ENCODE assay signal across 9 cellular contexts in genomic region chr1:200670215-200671118, GRCh38. TPM values are rescaled to one million over a fixed set of nuclear protein-coding genes. Genes with fewer than 3 reads are reported as not detected.
DNase-seq lines count a peak whose midpoint lies in the region; ATAC-seq, FAIRE-seq and TF ChIP-seq lines count a peak whose summit lies in the region.
"Had no signal": no experiment of that assay in that cellular context is flagged by ENCODE, and none has a peak within 500 bp of the region (broad histone marks: within the 10 kb centered on the region; RNA-seq: fewer than 3 reads in every experiment).

No MANE protein-coding gene starts in this region.

- intact Hi-C loops in transverse colon (cut with DNase I; ENCODE audit: low total_unique reads): no loop called here

- H3K9ac ChIP-seq in SK-N-SH (peak overlapping the region; percentile 100), H1 (replicated peaks in 1 of 4; ENCODE audit: extremely low read depth in 1 of 4, low read depth in 3 of 4, low read length in 3 of 4) (peak overlapping the region; percentile 40 to 58 (median 44); a peak in 6 of 7 replicates)

- no peak overlapping the region for H2AK5ac ChIP-seq in H1 (ENCODE audit: low read depth, low read length)

- H3K4ac ChIP-seq in H1 (replicated peaks; ENCODE audit: insufficient read length, low read depth, low read length): peak overlapping the region; percentile 53

- H3K23ac ChIP-seq in H1 (ENCODE audit: insufficient read length): no peak overlapping the region

- POLR2A ChIA-PET in SK-N-SH (lab: Yijun Ruan, JAX) (interaction anchor here (0.6 to 2.1 kb wide), 6 partner anchors 12 to 68 kb away, joined by 3 to 20 read pairs (median 3); partner anchors contain the start of gene CAMSAP2), H1 (lab: Charles Lee; ENCODE audit: partially characterized antibody) (interaction anchor here (0.6 to 1.8 kb wide), 15 partner anchors 9 to 1434 kb away, joined by 3 to 8 read pairs (median 4); partner anchors contain the start of genes CAMSAP2 and KIF14)

- H3K9me3 ChIP-seq in SK-N-SH: no peaks in the 10 kb centered on the region
- H3K9me3 ChIP-seq in H1 (ENCODE audit: insufficient read depth in 2 of 2, low read depth in 1 of 2, low read length in 1 of 2): no peaks in the 10 kb centered on the region
- H3K9me3 ChIP-seq in mesodermal cell (ENCODE audit: control insufficient read depth, low read length): no peaks in the 10 kb centered on the region
- no peaks in the 10 kb centered on the region for H3K9me3 ChIP-seq in transverse colon

- H3K56ac ChIP-seq in H1 (replicated peaks; ENCODE audit: insufficient read length, low read depth, low read length): no peak overlapping the region

- WGBS in SK-N-SH (ENCODE audit: low lambda C conversion rate): 18% methylated on average over 16 of the region's 16 CpGs
- WGBS in H1 (ENCODE audit: extremely low coverage in 1 of 2, insufficient coverage in 1 of 2, insufficient read length in 1 of 2, insufficient replicate concordance in 2 of 2, low coverage in 1 of 2, low lambda C conversion rate in 2 of 2, missing lambda C conversion rate in 1 of 2), 2 experiments: 31% methylated on average over 10 of the region's 16 CpGs; no CpG with 5 or more reads in 1 of the 2 experiments
- WGBS in mesodermal cell (ENCODE audit: insufficient coverage in 2 of 2), 2 experiments: 0 to 1% methylated on average over 5 to 7 of the region's 16 CpGs
- WGBS in transverse colon (ENCODE audit: low coverage in 1 of 2), 2 donors: 9 to 11% methylated on average over 15 to 16 of the region's 16 CpGs

- H3K79me2 ChIP-seq in SK-N-SH (ENCODE audit: insufficient read depth): peaks cover 30% of the 10 kb centered on the region
- H3K79me2 ChIP-seq in H1 (ENCODE audit: control insufficient read depth in 1 of 2, insufficient read depth in 2 of 2, low read length in 2 of 2): peaks cover 0 to 19% of the 10 kb centered on the region in 2 experiments; a peak in 3 of 4 replicates

- in situ Hi-C loops in transverse colon (cut with MboI; ENCODE audit: low pct_ligation_motif_present in 1 of 4, low pct_unique_long_range_greater_than_20kb in 1 of 4, low sequenced_read_pairs in 3 of 4): no loop called here

- peak overlapping the region; percentile 12 for H4K5ac ChIP-seq in H1 (ENCODE audit: insufficient read length, low read depth, low read length)

- H3K4me1 ChIP-seq in SK-N-SH (ENCODE audit: control insufficient read depth in 1 of 2, insufficient read depth in 2 of 2, low read depth in 1 of 2, low read length in 1 of 2) (peaks cover 7 to 18% of the 10 kb centered on the region in 2 experiments; a peak in 3 of 4 replicates), H1 (replicated peaks in 1 of 4; ENCODE audit: control insufficient read depth in 3 of 4, insufficient read depth in 4 of 4, low read length in 3 of 4) (peaks cover 0 to 8% (median 5%) of the 10 kb centered on the region in 4 experiments; a peak in 4 of 7 replicates), mesodermal cell (ENCODE audit: control insufficient read depth, insufficient read depth, low read length, poor library complexity, severe bottlenecking) (peaks cover 13% of the 10 kb centered on the region), transverse colon (peaks cover 10 to 34% (median 12%) of the 10 kb centered on the region in 4 donors)

- no peak overlapping the region for H2BK12ac ChIP-seq in H1 (ENCODE audit: low read depth, low read length)

- H3K9me2 ChIP-seq in SK-N-SH: no peaks in the 10 kb centered on the region

- TF ChIP-seq EP300 in SK-N-SH (IDR thresholded peaks at IDR 0.05; ENCODE audit: borderline replicate concordance in 1 of 2, low read depth in 1 of 2, low read length in 1 of 2) (no peak), H1 (IDR thresholded peaks at IDR 0.05; ENCODE audit: borderline replicate concordance in 1 of 2, low read depth in 2 of 2, low read length in 2 of 2) (no peak), transverse colon (IDR thresholded peaks at IDR 0.05; ENCODE audit: low read depth) (no peak)

- no peak for TF ChIP-seq POLR2A in H1 (IDR thresholded peaks at IDR 0.05; ENCODE audit: control extremely low read depth in 1 of 2, low read depth in 2 of 2, low read length in 2 of 2)
- no peak for TF ChIP-seq POLR2A in transverse colon (IDR thresholded peaks at IDR 0.05)

- TF ChIP-seq CTCF in SK-N-SH (IDR thresholded peaks at IDR 0.05) (no peak), H1 (IDR thresholded peaks at IDR 0.05; ENCODE audit: control extremely low read depth in 1 of 3, insufficient read depth in 1 of 3, low read depth in 1 of 3, low read length in 3 of 3) (no peak), transverse colon (IDR thresholded peaks at IDR 0.05) (no peak)

- no peak overlapping the region for H2BK20ac ChIP-seq in H1 (ENCODE audit: low read length)

- H3K36me3 ChIP-seq in SK-N-SH (replicated peaks in 1 of 2; ENCODE audit: control insufficient read depth in 1 of 2, insufficient read depth in 2 of 2, low read length in 1 of 2): peaks cover 5 to 9% of the 10 kb centered on the region in 2 experiments
- H3K36me3 ChIP-seq in H1 (ENCODE audit: control insufficient read depth in 2 of 4, insufficient read depth in 4 of 4, low read length in 3 of 4): no peaks in the 10 kb centered on the region
- H3K36me3 ChIP-seq in mesodermal cell (ENCODE audit: control insufficient read depth, insufficient read depth, low read length): peaks cover 16% of the 10 kb centered on the region
- H3K36me3 ChIP-seq in transverse colon: no peaks in the 10 kb centered on the region

- no peaks in the 10 kb centered on the region for H3K27me3 ChIP-seq in SK-N-SH (ENCODE audit: insufficient read depth)
- no peaks in the 10 kb centered on the region for H3K27me3 ChIP-seq in H1 (replicated peaks in 1 of 4; ENCODE audit: control insufficient read depth in 3 of 4, extremely low read depth in 1 of 4, insufficient read depth in 3 of 4, low read length in 3 of 4)
- no peaks in the 10 kb centered on the region for H3K27me3 ChIP-seq in transverse colon

- H4K20me1 ChIP-seq in SK-N-SH (ENCODE audit: insufficient read depth): no peaks in the 10 kb centered on the region
- H4K20me1 ChIP-seq in H1 (replicated peaks in 1 of 2; ENCODE audit: control insufficient read depth in 1 of 2, insufficient read depth in 2 of 2, low read length in 2 of 2): no peaks in the 10 kb centered on the region

- peak overlapping the region; percentile 49; the same call in 1 of the 2 replicates for H2BK5ac ChIP-seq in H1 (ENCODE audit: low read depth, low read length)

- H3K79me1 ChIP-seq in H1 (ENCODE audit: low read depth, low read length): 0 out of 2 replicates have a peak, but pooled peaks cover 2% of the 10 kb centered on the region

- H3K14ac ChIP-seq in H1 (ENCODE audit: insufficient read length): no peak overlapping the region

- H2BK15ac ChIP-seq in H1 (ENCODE audit: low read length): no peak overlapping the region

- 0 out of 2 replicates have a peak, but pooled peaks have one; percentile 3 for TF ChIP-seq RAD21 in SK-N-SH (IDR thresholded peaks at IDR 0.05; ENCODE audit: low read length)
- TF ChIP-seq RAD21 in H1 (IDR thresholded peaks at IDR 0.05 in 1 of 2, conservative IDR thresholded peaks at IDR 0.05 in 1 of 2; ENCODE audit: low read depth in 2 of 2, low read length in 2 of 2): no peak

- H2BK120ac ChIP-seq in H1 (replicated peaks; ENCODE audit: low read depth, low read length): peak overlapping the region; percentile 79

- ATAC-seq in GM21717 (IDR thresholded peaks at IDR 0.05; ENCODE audit: unreplicated experiment): peak; percentile 25

- H4K8ac ChIP-seq in H1 (ENCODE audit: extremely low read depth, insufficient read depth, low read length): no peak overlapping the region

- peak in 2 of 3 experiments; percentile 47 to 87 for DNase-seq in NCI-H1417 (lab: John Stamatoyannopoulos, UW)
- no peak for DNase-seq in NCI-H1417 treated with DMSO at 0.1 percent for 48 hours (lab: John Stamatoyannopoulos, UW)
- DNase-seq in M059J (ENCODE audit: low read depth): peak; percentile 76
- DNase-seq in SK-N-SH: peak; percentile 57
- DNase-seq in H1 (ENCODE audit: low read depth in 1 of 2, low spot score in 2 of 2): no peak
- peak; percentile 51 for DNase-seq in transverse colon

- no peak for FAIRE-seq in H1 (lab: Jason Lieb, UNC)
- FAIRE-seq: A204.1 had no signal

- CTCF ChIA-PET in SK-N-SH (lab: Yijun Ruan, JAX) (interaction anchor here (0.8 to 2.4 kb wide), 9 partner anchors 12 to 168 kb away, joined by 3 to 18 read pairs (median 3); partner anchors contain the start of gene KIF14), H1 (lab: Charles Lee; ENCODE audit: partially characterized antibody) (interaction anchor here (0.6 to 2.7 kb wide), 11 partner anchors 12 to 220 kb away, joined by 3 to 14 read pairs (median 4); no protein-coding TSS in a partner anchor)

- H2AFZ ChIP-seq in SK-N-SH (ENCODE audit: low read depth): peak overlapping the region; percentile 79; the same call in 1 of the 2 replicates
- 0 out of 2 replicates have a peak overlapping the region, but pooled peaks have one; percentile 31 for H2AFZ ChIP-seq in H1 (ENCODE audit: low read length)

- H4K91ac ChIP-seq in H1 (replicated peaks; ENCODE audit: insufficient read length, low read length): peak overlapping the region; percentile 93

- peaks cover 3% of the 10 kb centered on the region; the same call in 1 of the 2 replicates for H3K23me2 ChIP-seq in H1 (ENCODE audit: low read depth, low read length)

- H3K4me3 ChIP-seq in SK-N-SH (ENCODE audit: low read depth in 2 of 2, low read length in 1 of 2): peak overlapping the region; percentile 63 to 95
- H3K4me3 ChIP-seq in H1 (ENCODE audit: extremely low read depth in 1 of 4, insufficient read depth in 2 of 4, low read depth in 3 of 4, low read length in 4 of 4): peak overlapping the region; percentile 53 to 86 (median 68)
- peak overlapping the region; percentile 70 for H3K4me3 ChIP-seq in mesodermal cell (ENCODE audit: extremely low read depth, insufficient read depth, low read length, poor library complexity, severe bottlenecking)
- peak overlapping the region; percentile 29 to 95 (median 72) for H3K4me3 ChIP-seq in transverse colon

- peaks cover 15% of the 10 kb centered on the region for H3F3A ChIP-seq in SK-N-SH (replicated peaks; ENCODE audit: insufficient read depth)

- H3K4me2 ChIP-seq in SK-N-SH (peak overlapping the region; percentile 71), H1 (ENCODE audit: insufficient read depth in 1 of 2, low read depth in 2 of 2, low read length in 2 of 2) (peak overlapping the region; percentile 80 to 84)

- H3K27ac ChIP-seq in SK-N-SH (ENCODE audit: low read depth in 2 of 2, low read length in 1 of 2) (peak overlapping the region; percentile 95 to 99), H1 (ENCODE audit: low read depth, low read length) (no peak overlapping the region; the same call in 1 of the 2 replicates), mesodermal cell (ENCODE audit: low read depth, low read length, severe bottlenecking) (peak overlapping the region; percentile 100), transverse colon (peak overlapping the region; percentile 98 to 100 (median 100))

- H3K18ac ChIP-seq in H1 (ENCODE audit: extremely low read depth, low read length): peak overlapping the region; percentile 44; the same call in 1 of the 2 replicates

RNA-seq across cellular contexts. Expression of gene DDX59, which starts 0.8 kb away (rescaled TPM):
- total RNA-seq in M059J (2014; rRNA removed; shearing (Covaris generic)): 18.1 and 30.1 TPM in 2 replicates
- polyA plus RNA-seq in SK-N-SH (2012; rRNA removed): 8.9 and 13.5 TPM in 2 replicates
- 15.0 and 16.1 TPM in 2 replicates for polyA plus RNA-seq in SK-N-SH (2012; cell fraction: cytosol; rRNA removed)
- 6.3 and 15.9 TPM in 2 replicates for polyA plus RNA-seq in SK-N-SH (2012; cell fraction: nucleus; rRNA removed)
- total RNA-seq in H1 (2021; fragmentation: NEBNext Ultra II Directional; extraction: Animal tissue kit (Norgen Biotek cat#: 25700)): 17.7 and 19.4 TPM in 2 replicates
- 5.0 and 8.3 TPM in 2 replicates for polyA plus RNA-seq in H1 (2011; rRNA removed)
- 10.8 TPM for polyA plus RNA-seq in H1 (2011; cell fraction: cytosol; rRNA removed)
- 7.4 TPM for polyA plus RNA-seq in H1 (2011; cell fraction: nucleus; rRNA removed)
- polyA plus RNA-seq in H1 (2012, experiment 1 of 2): 12.7 to 15.5 TPM (median 12.9 TPM) in 4 replicates
- 2.6 TPM for polyA plus RNA-seq in H1 (2012, experiment 2 of 2)
- 12.0 TPM for polyA plus RNA-seq in H1 (2013, experiment 1 of 2)
- polyA plus RNA-seq in H1 (2013, experiment 2 of 2): 11.9 TPM
- 11.0 and 12.3 TPM in 2 replicates for polyA minus RNA-seq in H1 (2011; rRNA and poly(A)+ RNA removed)
- 5.4 TPM for polyA minus RNA-seq in H1 (2011; cell fraction: cytosol; rRNA and poly(A)+ RNA removed)
- polyA minus RNA-seq in H1 (2011; cell fraction: nucleus; rRNA and poly(A)+ RNA removed): 10.9 TPM
- 18.5 TPM for polyA plus RNA-seq in mesodermal cell (2013, experiment 1 of 2)
- polyA plus RNA-seq in mesodermal cell (2013, experiment 2 of 2): 24.5 TPM
- total RNA-seq in transverse colon: 10 to 100 TPM in 3 of 4 donors, 1 to 10 TPM in 1; 8.6 to 17.5 (median 14.6) TPM

RNA-seq across cellular contexts. Expression of gene KIF14, which starts 49.9 kb away (rescaled TPM):
- 17.1 and 19.3 TPM in 2 replicates for total RNA-seq in M059J (2014; rRNA removed; shearing (Covaris generic))
- polyA plus RNA-seq in SK-N-SH (2012; rRNA removed) (1.2 and 1.4 TPM in 2 replicates), H1 (2011; rRNA removed) (1.8 and 2.6 TPM in 2 replicates)
- 1.9 and 2.3 TPM in 2 replicates for polyA plus RNA-seq in SK-N-SH (2012; cell fraction: cytosol; rRNA removed)
- polyA plus RNA-seq in SK-N-SH (2012; cell fraction: nucleus; rRNA removed): 0.80 and 2.0 TPM in 2 replicates
- 22.5 and 23.3 TPM in 2 replicates for total RNA-seq in H1 (2021; fragmentation: NEBNext Ultra II Directional; extraction: Animal tissue kit (Norgen Biotek cat#: 25700))
- polyA plus RNA-seq in H1 (2011; cell fraction: cytosol; rRNA removed): 5.8 TPM
- 2.5 TPM for polyA plus RNA-seq in H1 (2011; cell fraction: nucleus; rRNA removed)
- polyA plus RNA-seq in H1 (2012, experiment 1 of 2): 5.3 to 13.2 TPM (median 7.0 TPM) in 4 replicates
- polyA plus RNA-seq in H1 (2012, experiment 2 of 2): 0.51 TPM
- polyA plus RNA-seq in H1 (2013, experiment 1 of 2): 11.5 TPM
- polyA plus RNA-seq in H1 (2013, experiment 2 of 2): 11.1 TPM
- 6.6 and 8.5 TPM in 2 replicates for polyA minus RNA-seq in H1 (2011; rRNA and poly(A)+ RNA removed)
- polyA minus RNA-seq in H1 (2011; cell fraction: cytosol; rRNA and poly(A)+ RNA removed): 8.3 TPM
- 13.8 TPM for polyA minus RNA-seq in H1 (2011; cell fraction: nucleus; rRNA and poly(A)+ RNA removed)
- polyA plus RNA-seq in mesodermal cell (2013, experiment 1 of 2): 16.0 TPM
- polyA plus RNA-seq in mesodermal cell (2013, experiment 2 of 2): 20.7 TPM
- total RNA-seq in transverse colon: under 1 TPM in 3 of 4 donors, not detected in 1; 0.40 to 0.68 (median 0.64) TPM

Comparison
In these comparisons a context has a peak if more than half of its experiments do, and no peak if none do; other contexts are left out.
1. DNase-seq: peak in NCI-H1417 (2 of 3), M059J (single experiment), SK-N-SH (single experiment) and transverse colon (single experiment); none in NCI-H1417 treated with DMSO at 0.1 percent for 48 hours (single experiment) and H1 (0 of 2).
2. RNA of gene KIF14, which starts 49.9 kb away (total RNA-seq): 22.5 to 23.3 TPM in H1 and 17.1 to 19.3 TPM in M059J; 0.40 to 0.68 TPM in transverse colon; every median in the first group is over 10 times any median in the second.
3. Peak in every context shown above with its lines, with median percentiles within 50 percentile points of each other: H3K4me3 ChIP-seq.